ENCODE assay signal across 8 cellular contexts in the genomic region with DNA sequence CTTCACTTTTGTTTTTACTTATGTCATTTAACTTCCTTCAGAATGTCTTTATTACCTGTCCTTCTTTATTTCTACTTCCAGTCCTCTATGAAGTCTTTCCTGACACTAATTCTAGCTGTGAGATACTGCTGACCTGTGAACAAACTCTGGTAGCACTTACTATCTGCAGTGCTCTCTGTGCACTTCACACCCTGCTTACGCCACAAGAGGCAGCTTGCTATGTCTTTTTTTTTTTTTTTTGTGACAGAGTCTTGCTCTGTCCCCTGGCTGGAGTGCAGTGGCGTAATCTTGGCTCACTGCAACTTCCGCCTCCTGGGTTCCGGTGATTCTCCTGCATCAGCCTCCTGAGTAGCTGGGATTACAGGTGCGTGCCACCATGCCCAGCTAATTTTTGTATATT. TPM values are rescaled to one million over a fixed set of nuclear protein-coding genes. Genes with fewer than 3 reads are reported as not detected.
DNase-seq lines count a peak whose midpoint lies in the region; ATAC-seq, FAIRE-seq and TF ChIP-seq lines count a peak whose summit lies in the region.

No MANE protein-coding gene starts in this region.

- peaks cover 71 to 98% (median 88%) of the 10 kb centered on the region in 7 donors for H3K4me1 Mint-ChIP-seq in naive thymus-derived CD4-positive, alpha-beta T cell

- no peak for TF ChIP-seq RAD21 in GM12878 (IDR thresholded peaks at IDR 0.05; ENCODE audit: insufficient read depth, low read depth, low read length)

- peaks cover 0 to 4% (median 0%) of the 10 kb centered on the region in 11 donors for H3K9me3 Mint-ChIP-seq in naive thymus-derived CD4-positive, alpha-beta T cell

- in situ Hi-C loops in KBM-7 (cut with MboI; ENCODE audit: low pct_unique_long_range_greater_than_20kb, low sequenced_read_pairs): no loop called here
- in situ Hi-C loops in GM12878 (cut with MboI): loop anchor here (25.0 kb wide), 2 partner anchors 1471 to 1821 kb away; a partner anchor contains a TSS

- peak overlapping the region; percentile 86 for H3K4me2 ChIP-seq in GM12878 (ENCODE audit: control insufficient read depth, insufficient read depth)

- 84% methylated on average over 5 of the region's 5 CpGs for WGBS in GM12878 (ENCODE audit: insufficient coverage, insufficient replicate concordance, low lambda C conversion rate, missing lambda C conversion rate)

- POLR2A ChIA-PET in GM12878 (lab: Charles Lee): interaction anchor here (0.6 to 18.1 kb wide), 11 partner anchors 9 to 520 kb away, joined by 3 to 405 read pairs (median 4); a partner anchor contains a TSS
- POLR2A ChIA-PET in naive thymus-derived CD4-positive, alpha-beta T cell (lab: Charles Lee): interaction anchor here (0.6 to 6.1 kb wide), 4 partner anchors 12 to 224 kb away, joined by 3 to 82 read pairs (median 4); a partner anchor contains a TSS

- peak; percentile 82 for DNase-seq in KBM-7
- no peak for DNase-seq in GM12878 (ENCODE audit: low read depth, low spot score)
- DNase-seq in naive thymus-derived CD4-positive, alpha-beta T cell: no peak
- DNase-seq in NCI-H1930 (lab: John Stamatoyannopoulos, UW): no peak
- DNase-seq in GM03348 (ENCODE audit: low spot score): no peak
- no peak for DNase-seq in NCI-H510A treated with DMSO at 0.1 percent for 48 hours (lab: John Stamatoyannopoulos, UW)
- DNase-seq in GM20000 (ENCODE audit: low spot score): no peak

- peaks cover 0 to 27% (median 3%) of the 10 kb centered on the region in 5 donors for H3K36me3 Mint-ChIP-seq in naive thymus-derived CD4-positive, alpha-beta T cell

- peak overlapping the region; percentile 49 to 85 (median 69) for H3K4me3 Mint-ChIP-seq in naive thymus-derived CD4-positive, alpha-beta T cell

- no peaks in the 10 kb centered on the region for H3K27me3 ChIP-seq in GM12878 (replicated peaks in 1 of 2; ENCODE audit: control insufficient read depth in 2 of 2, insufficient read depth in 2 of 2, low read length in 1 of 2)
- H3K27me3 ChIP-seq in naive thymus-derived CD4-positive, alpha-beta T cell (ENCODE audit: control insufficient read depth in 2 of 2, insufficient read depth in 2 of 2, low read length in 2 of 2): no peaks in the 10 kb centered on the region

- TF ChIP-seq CTCF in GM12878 (IDR thresholded peaks at IDR 0.05 in 2 of 3, conservative IDR thresholded peaks at IDR 0.05 in 1 of 3; ENCODE audit: control insufficient read depth in 2 of 3, extremely low read depth in 1 of 3, insufficient read depth in 1 of 3, low read depth in 3 of 3, low read length in 3 of 3) (peak in 2 of 3 experiments; percentile 23 to 31; a peak in 2 of 6 replicates), GM20000 (IDR thresholded peaks at IDR 0.05; ENCODE audit: extremely low read depth, missing control alignments) (no peak)

- H3K27ac Mint-ChIP-seq in naive thymus-derived CD4-positive, alpha-beta T cell: peak overlapping the region; percentile 76 to 95 (median 87)

- peaks cover 66% of the 10 kb centered on the region for H3K4me1 ChIP-seq in GM12878 (ENCODE audit: control insufficient read depth, insufficient read depth, low read length)
- H3K4me1 ChIP-seq in naive thymus-derived CD4-positive, alpha-beta T cell (ENCODE audit: control insufficient read depth in 2 of 2, insufficient read depth in 2 of 2, low read length in 2 of 2): peaks cover 43 to 71% of the 10 kb centered on the region in 2 donors

- H4K20me1 ChIP-seq in GM12878 (ENCODE audit: control insufficient read depth, insufficient read depth): no peaks in the 10 kb centered on the region

- no peaks in the 10 kb centered on the region for H3K36me3 ChIP-seq in GM12878 (ENCODE audit: control insufficient read depth in 2 of 2, insufficient read depth in 2 of 2, low read length in 1 of 2)
- H3K36me3 ChIP-seq in naive thymus-derived CD4-positive, alpha-beta T cell (ENCODE audit: control insufficient read depth in 2 of 3, insufficient read depth in 3 of 3, low read length in 3 of 3): no peaks in the 10 kb centered on the region

- CTCF ChIA-PET in GM12878 (lab: Yijun Ruan, JAX): interaction anchor here (1.3 to 39.6 kb wide), 6 partner anchors 1 to 207 kb away, joined by 3 to 1047 read pairs (median 8); a partner anchor contains a TSS
- CTCF ChIA-PET in naive thymus-derived CD4-positive, alpha-beta T cell (lab: Charles Lee): interaction anchor here (0.8 to 1.6 kb wide), 3 partner anchors 11 to 198 kb away, joined by 3 to 4 read pairs (median 4); a partner anchor contains a TSS

- no peak for TF ChIP-seq POLR2A in GM12878 (IDR thresholded peaks at IDR 0.05; ENCODE audit: low read depth, low read length)

- intact Hi-C loops in GM12878 (cut with micrococcal nuclease; ENCODE audit: unreplicated experiment): no loop called here
- intact Hi-C loops in naive thymus-derived CD4-positive, alpha-beta T cell (cut with micrococcal nuclease): no loop called here

- peak overlapping the region; percentile 56 for H3K9ac ChIP-seq in GM12878 (ENCODE audit: control insufficient read depth, insufficient read depth, low read length)

- no peak for TF ChIP-seq EP300 in GM12878 (IDR thresholded peaks at IDR 0.05; ENCODE audit: borderline replicate concordance in 1 of 2, control insufficient read depth in 1 of 2, low read depth in 2 of 2, low read length in 2 of 2)

- no peaks in the 10 kb centered on the region for H3K27me3 Mint-ChIP-seq in naive thymus-derived CD4-positive, alpha-beta T cell

- RAD21 ChIA-PET in GM12878 (lab: Charles Lee; ENCODE audit: unreplicated experiment): interaction anchor here (0.9 to 7.0 kb wide), 13 partner anchors 9 to 86 kb away, joined by 3 to 114 read pairs (median 5); a partner anchor contains a TSS

- no peak for FAIRE-seq in GM12878 (lab: Jason Lieb, UNC)

- no TSS peak for BruUV-seq in GM12878 (replicated peaks; lab: Mats Ljungman, UMichigan)

- H3K79me2 ChIP-seq in GM12878 (ENCODE audit: control insufficient read depth, insufficient read depth, low read length): peaks cover 96% of the 10 kb centered on the region

- H3K9me3 ChIP-seq in GM12878 (replicated peaks; ENCODE audit: control insufficient read depth, insufficient read depth, low read length): no peaks in the 10 kb centered on the region
- no peaks in the 10 kb centered on the region for H3K9me3 ChIP-seq in naive thymus-derived CD4-positive, alpha-beta T cell (ENCODE audit: control insufficient read depth in 2 of 3, low read length in 3 of 3)

- peak; percentile 83 for ATAC-seq in GM12878
- ATAC-seq in naive thymus-derived CD4-positive, alpha-beta T cell: peak; percentile 79

- H2AFZ ChIP-seq in GM12878 (ENCODE audit: control insufficient read depth, low read depth, low read length): no peak overlapping the region; the same call in 1 of the 2 replicates

- peak overlapping the region; percentile 34; the same call in 1 of the 2 replicates for H3K4me3 ChIP-seq in GM08714 (ENCODE audit: low read length)
- H3K4me3 ChIP-seq in GM12878: peak overlapping the region; percentile 47; the same call in 1 of the 2 replicates
- H3K4me3 ChIP-seq in naive thymus-derived CD4-positive, alpha-beta T cell (ENCODE audit: low read length): no peak overlapping the region

- SMC1A ChIA-PET in GM12878 (lab: Charles Lee; ENCODE audit: uncharacterized antibody, unreplicated experiment): interaction anchor here (0.7 to 23.8 kb wide), 11 partner anchors 12 to 207 kb away, joined by 3 to 633 read pairs (median 8); a partner anchor contains a TSS

- H3K27ac ChIP-seq in GM12878 (ENCODE audit: control insufficient read depth, insufficient read depth): peak overlapping the region; percentile 82
- peak overlapping the region; percentile 66 for H3K27ac ChIP-seq in naive thymus-derived CD4-positive, alpha-beta T cell (ENCODE audit: low read depth, low read length)

RNA-seq across cellular contexts. Expression of a gene that starts 10.7 kb away (rescaled TPM):
- 113 and 116 TPM in 2 replicates for total RNA-seq in GM12878 (2013; cell fraction: nucleolus; rRNA removed)
- 21.6 and 24.0 TPM in 2 replicates for total RNA-seq in GM12878 (2014; rRNA removed)
- 24.9 and 26.0 TPM in 2 replicates for total RNA-seq in GM12878 (2014; rRNA removed; fragmentation: Illumina TruSeq; extraction: Trizol)
- total RNA-seq in GM12878 (2021): 55.9 and 57.7 TPM in 2 replicates
- 36.6 TPM for polyA plus RNA-seq in GM12878 (2011; ENCODE audit: low read depth)
- polyA plus RNA-seq in GM12878 (2011; rRNA removed): 36.3 and 39.3 TPM in 2 replicates
- 40.8 and 42.5 TPM in 2 replicates for polyA plus RNA-seq in GM12878 (2011; cell fraction: cytosol; rRNA removed)
- 68.6 and 72.6 TPM in 2 replicates for polyA plus RNA-seq in GM12878 (2011; cell fraction: nucleus; rRNA removed)
- 45.2 and 48.9 TPM in 2 replicates for polyA plus RNA-seq in GM12878 (2012)
- 29.1 and 37.0 TPM in 2 replicates for polyA plus RNA-seq in GM12878 (2014; fragmentation: Illumina TruSeq; extraction: Trizol)
- 1 to 10 TPM; 8.6 to 9.9 TPM for polyA plus RNA-seq in GM12878 (2014; fragmentation: Nextera tagmentation; extraction: Ambion mirVana)
- polyA plus RNA-seq in GM12878 (2014; rRNA removed): 26.7 and 31.0 TPM in 2 replicates
- polyA plus RNA-seq in GM12878 (2016; fragmentation: Nextera tagmentation; extraction: Ambion mirVana): 10 to 100 TPM; 31.8 to 36.8 TPM
- 143 and 245 TPM in 2 replicates for polyA minus RNA-seq in GM12878 (2011; rRNA and poly(A)+ RNA removed)
- polyA minus RNA-seq in GM12878 (2011; cell fraction: cytosol; rRNA and poly(A)+ RNA removed): 25.1 and 38.3 TPM in 2 replicates
- 42.4 and 62.3 TPM in 2 replicates for polyA minus RNA-seq in GM12878 (2011; cell fraction: nucleus; rRNA and poly(A)+ RNA removed)
- total RNA-seq in naive thymus-derived CD4-positive, alpha-beta T cell: 100 to 1,000 TPM in 3 of 5 experiments, 10 to 100 TPM in 2; 95.6 to 117 (median 103) TPM
- polyA plus RNA-seq in naive thymus-derived CD4-positive, alpha-beta T cell: 10 to 100 TPM; 38.4 to 43.6 TPM

RNA-seq across cellular contexts. Expression of a gene that starts 25.4 kb away (rescaled TPM):
- total RNA-seq in GM12878 (2013; cell fraction: nucleolus; rRNA removed): 35.7 and 37.8 TPM in 2 replicates
- total RNA-seq in GM12878 (2014; rRNA removed) (56.2 and 64.7 TPM in 2 replicates), GM12878 (2014; rRNA removed; fragmentation: Illumina TruSeq; extraction: Trizol) (47.7 and 48.8 TPM in 2 replicates), GM12878 (2021) (128 and 137 TPM in 2 replicates)
- polyA plus RNA-seq in GM12878 (2011; ENCODE audit: low read depth): 51.6 TPM
- polyA plus RNA-seq in GM12878 (2011; rRNA removed) (45.0 and 121 TPM in 2 replicates), GM12878 (2014; fragmentation: Illumina TruSeq; extraction: Trizol) (51.4 and 98.2 TPM in 2 replicates), GM12878 (2014; fragmentation: Nextera tagmentation; extraction: Ambion mirVana) (10 to 100 TPM; 16.0 to 42.0 TPM), GM12878 (2014; rRNA removed) (172 and 192 TPM in 2 replicates), GM12878 (2016; fragmentation: Nextera tagmentation; extraction: Ambion mirVana) (100 to 1,000 TPM in 1 of 2 experiments, 10 to 100 TPM in 1; 91.4 to 109 TPM)
- polyA plus RNA-seq in GM12878 (2011; cell fraction: cytosol; rRNA removed): 237 and 296 TPM in 2 replicates
- 108 and 111 TPM in 2 replicates for polyA plus RNA-seq in GM12878 (2011; cell fraction: nucleus; rRNA removed)
- polyA plus RNA-seq in GM12878 (2012): 103 and 132 TPM in 2 replicates
- 171 and 213 TPM in 2 replicates for polyA minus RNA-seq in GM12878 (2011; rRNA and poly(A)+ RNA removed)
- polyA minus RNA-seq in GM12878 (2011; cell fraction: cytosol; rRNA and poly(A)+ RNA removed): 95.8 and 106 TPM in 2 replicates
- 45.0 and 71.6 TPM in 2 replicates for polyA minus RNA-seq in GM12878 (2011; cell fraction: nucleus; rRNA and poly(A)+ RNA removed)
- 100 to 1,000 TPM in 2 of 5 experiments, 10 to 100 TPM in 3; 89.4 to 147 (median 96.3) TPM for total RNA-seq in naive thymus-derived CD4-positive, alpha-beta T cell
- 100 to 1,000 TPM; 133 to 220 TPM for polyA plus RNA-seq in naive thymus-derived CD4-positive, alpha-beta T cell

RNA-seq across cellular contexts. Expression of a gene that starts 57.8 kb away (rescaled TPM):
- 33.0 and 36.2 TPM in 2 replicates for total RNA-seq in GM12878 (2013; cell fraction: nucleolus; rRNA removed)
- total RNA-seq in GM12878 (2014; rRNA removed) (23.3 and 24.9 TPM in 2 replicates), GM12878 (2014; rRNA removed; fragmentation: Illumina TruSeq; extraction: Trizol) (12.3 and 13.1 TPM in 2 replicates), GM12878 (2021) (26.4 and 27.7 TPM in 2 replicates)
- polyA plus RNA-seq in GM12878 (2011; ENCODE audit: low read depth): 21.2 TPM
- polyA plus RNA-seq in GM12878 (2011; rRNA removed) (16.6 and 34.5 TPM in 2 replicates), GM12878 (2014; fragmentation: Illumina TruSeq; extraction: Trizol) (25.0 and 30.5 TPM in 2 replicates), GM12878 (2014; fragmentation: Nextera tagmentation; extraction: Ambion mirVana) (10 to 100 TPM; 25.4 to 37.4 TPM), GM12878 (2014; rRNA removed) (35.6 and 36.2 TPM in 2 replicates), GM12878 (2016; fragmentation: Nextera tagmentation; extraction: Ambion mirVana) (10 to 100 TPM; 33.4 to 37.2 TPM)
- 39.5 and 49.8 TPM in 2 replicates for polyA plus RNA-seq in GM12878 (2011; cell fraction: cytosol; rRNA removed)
- 66.3 and 87.2 TPM in 2 replicates for polyA plus RNA-seq in GM12878 (2011; cell fraction: nucleus; rRNA removed)
- polyA plus RNA-seq in GM12878 (2012): 32.0 and 34.8 TPM in 2 replicates
- 43.8 and 54.2 TPM in 2 replicates for polyA minus RNA-seq in GM12878 (2011; rRNA and poly(A)+ RNA removed)
- 13.0 and 13.3 TPM in 2 replicates for polyA minus RNA-seq in GM12878 (2011; cell fraction: cytosol; rRNA and poly(A)+ RNA removed)
- 11.4 and 12.9 TPM in 2 replicates for polyA minus RNA-seq in GM12878 (2011; cell fraction: nucleus; rRNA and poly(A)+ RNA removed)
- total RNA-seq in naive thymus-derived CD4-positive, alpha-beta T cell: 10 to 100 TPM; 20.8 to 28.3 (median 26.1) TPM
- polyA plus RNA-seq in naive thymus-derived CD4-positive, alpha-beta T cell: 10 to 100 TPM; 24.2 to 27.8 TPM
